ENCODE assay signal across 16 cellular contexts in the genomic region with DNA sequence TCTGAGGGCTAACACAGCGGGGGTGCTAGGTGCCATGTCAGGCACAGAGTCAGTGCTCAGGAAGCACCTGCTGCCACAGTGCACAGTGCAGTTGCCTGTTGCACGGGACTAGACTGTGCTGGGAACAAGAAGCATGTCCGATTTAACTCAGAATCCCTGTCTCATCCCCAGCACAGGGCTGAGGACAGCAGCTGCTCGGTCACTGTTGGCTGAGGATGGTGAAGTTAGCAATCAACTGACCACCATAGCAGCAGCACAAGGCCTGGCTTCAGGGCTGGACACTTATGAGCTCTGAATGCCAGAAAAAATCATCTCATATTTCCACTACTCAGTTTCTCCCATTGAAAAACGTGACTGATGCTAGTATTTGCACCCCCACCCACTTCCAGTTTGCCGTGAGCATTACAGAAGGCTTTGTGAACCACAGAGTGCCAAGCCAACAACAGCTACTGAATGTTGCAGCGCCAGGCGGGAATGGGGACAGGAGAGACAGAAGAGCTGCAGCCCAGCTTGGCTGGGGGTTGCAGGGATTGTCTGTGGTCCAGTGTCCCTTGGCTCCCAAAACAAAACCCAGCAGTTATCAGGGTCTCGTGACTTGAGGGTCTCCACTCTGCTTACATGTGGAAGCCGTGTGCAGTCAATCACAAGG.
DNase-seq lines count a peak whose midpoint lies in the region; ATAC-seq and TF ChIP-seq lines count a peak whose summit lies in the region.
"Had no signal": no experiment of that assay in that cellular context is flagged by ENCODE, and none has a peak within 500 bp of the region (broad histone marks: within the 10 kb centered on the region; RNA-seq: fewer than 3 reads in every experiment).

No MANE protein-coding gene starts in this region.

- H3K27me3 ChIP-seq in upper lobe of right lung, result no peaks in the 10 kb centered on the region
- H3K27me3 ChIP-seq in lower lobe of right lung (ENCODE audit: low read depth), result no peaks in the 10 kb centered on the region
- H3K27me3 ChIP-seq in tibial artery, result no peaks in the 10 kb centered on the region

- intact Hi-C loops in upper lobe of right lung (cut with DNase I), result no loop called here
- intact Hi-C loops in lower lobe of right lung (cut with DNase I), result no loop called here
- intact Hi-C loops in tibial artery (cut with DNase I; ENCODE audit: low total_unique reads), result no loop called here

- no peak overlapping the region for H3K27ac ChIP-seq in upper lobe of right lung
- H3K27ac ChIP-seq in lower lobe of right lung, result no peak overlapping the region
- no peak overlapping the region for H3K27ac ChIP-seq in tibial artery
- H3K27ac ChIP-seq: 22Rv1 had no signal

- H3K4me3 ChIP-seq in upper lobe of right lung (no peak overlapping the region), lower lobe of right lung (no peak overlapping the region), tibial artery (no peak overlapping the region)
- H3K4me3 ChIP-seq: GM12878 had no signal

- ATAC-seq in upper lobe of right lung (peak; percentile 24), GM18907 (IDR thresholded peaks at IDR 0.05; ENCODE audit: unreplicated experiment) (no peak), lower lobe of right lung (no peak)
- ATAC-seq: GM12878 had no signal

- TF ChIP-seq CTCF in upper lobe of right lung (IDR thresholded peaks at IDR 0.05), result no peak
- TF ChIP-seq CTCF in lower lobe of right lung (IDR thresholded peaks at IDR 0.05), result no peak
- no peak for TF ChIP-seq CTCF in tibial artery (IDR thresholded peaks at IDR 0.05)

- H3K36me3 ChIP-seq in upper lobe of right lung, result no peaks in the 10 kb centered on the region
- no peaks in the 10 kb centered on the region for H3K36me3 ChIP-seq in lower lobe of right lung
- H3K36me3 ChIP-seq in tibial artery, result peaks cover 0 to 5% (median 0%) of the 10 kb centered on the region in 3 donors

- DNase-seq in NCI-H1092 treated with DMSO at 0.1 percent for 48 hours (lab: John Stamatoyannopoulos, UW), result peak; percentile 3
- DNase-seq in NCI-H1092 (lab: John Stamatoyannopoulos, UW), result no peak
- peak; percentile 10 for DNase-seq in NCI-H2107 treated with DMSO at 0.1 percent for 48 hours (lab: John Stamatoyannopoulos, UW; ENCODE audit: unreplicated experiment)
- DNase-seq in medulla oblongata (ENCODE audit: extremely low spot score), result peak; percentile 75
- DNase-seq in upper lobe of right lung, result no peak
- no peak for DNase-seq in lower lobe of right lung
- no peak for DNase-seq in tibial artery
- DNase-seq: Karpas-422, MM.1S, NCI-H1417, NCI-H1930, NCI-H2227 treated with DMSO at 0.1 percent for 48 hours, NCI-H524 treated with DMSO at 0.1 percent for 48 hours had no signal

- H3K4me1 ChIP-seq in upper lobe of right lung, result no peaks in the 10 kb centered on the region
- H3K4me1 ChIP-seq in lower lobe of right lung, result no peaks in the 10 kb centered on the region
- no peaks in the 10 kb centered on the region for H3K4me1 ChIP-seq in tibial artery

- no peaks in the 10 kb centered on the region for H3K9me3 ChIP-seq in upper lobe of right lung
- no peaks in the 10 kb centered on the region for H3K9me3 ChIP-seq in lower lobe of right lung
- no peaks in the 10 kb centered on the region for H3K9me3 ChIP-seq in tibial artery

Comparison
In these comparisons a context has a peak if more than half of its experiments do, and no peak if none do; other contexts are left out.
1. DNase-seq: peak in NCI-H1092 treated with DMSO at 0.1 percent for 48 hours (single experiment), NCI-H2107 treated with DMSO at 0.1 percent for 48 hours (single experiment) and medulla oblongata (single experiment); none in NCI-H1092 (single experiment), upper lobe of right lung (single experiment), lower lobe of right lung (single experiment) and tibial artery (0 of 2).